ENCODE assay signal across 27 cellular contexts in the genomic region with DNA sequence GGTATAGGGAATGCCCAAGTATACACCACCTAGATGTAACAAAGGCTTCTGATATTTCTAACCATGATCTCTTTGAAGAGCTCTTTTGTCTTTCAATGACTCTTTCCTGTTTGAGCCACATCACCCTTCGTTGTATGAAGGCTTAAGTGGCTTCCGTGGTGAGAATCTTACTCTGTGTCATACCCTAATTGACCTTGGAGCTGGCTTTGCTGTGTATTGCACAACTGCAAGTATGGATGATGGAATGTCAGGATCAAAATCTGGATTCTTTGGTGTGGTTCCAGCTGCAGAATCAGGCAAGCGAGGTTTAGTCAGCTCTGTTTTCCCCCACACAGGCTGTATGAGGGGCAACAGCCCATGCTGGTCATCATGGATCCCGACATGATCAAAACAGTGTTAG. TPM values are rescaled to one million over a fixed set of nuclear protein-coding genes. Genes with fewer than 3 reads are reported as not detected.
DNase-seq lines count a peak whose midpoint lies in the region; TF ChIP-seq lines count a peak whose summit lies in the region.
"Had no signal": no experiment of that assay in that cellular context is flagged by ENCODE, and none has a peak within 500 bp of the region (broad histone marks: within the 10 kb centered on the region; RNA-seq: fewer than 3 reads in every experiment).

No MANE protein-coding gene starts in this region.

- H3K4me3 Mint-ChIP-seq in CD14-positive monocyte, result no peak overlapping the region
- H3K4me3 Mint-ChIP-seq: activated naive CD8-positive, alpha-beta T cell treated with anti-CD3 and anti-CD28 coated beads for 36 hours; naive thymus-derived CD4-positive, alpha-beta T cell; stimulated activated naive CD8-positive, alpha-beta T cell treated with anti-CD3 and anti-CD28 coated beads, Interleukin-15, amount 100 ng/mL, for 72 hours had no signal

- TF ChIP-seq EP300 in stomach (IDR thresholded peaks at IDR 0.05), result no peak

- 71 to 81% (median 75%) methylated on average over 4 of the region's 4 CpGs for WGBS in stomach, 5 donors

- no peak for TF ChIP-seq POLR2A in stomach (IDR thresholded peaks at IDR 0.05)

- TF ChIP-seq CTCF in stomach (IDR thresholded peaks at IDR 0.05) (no peak), CD14-positive monocyte (IDR thresholded peaks at IDR 0.05) (no peak)

- no peaks in the 10 kb centered on the region for H3K36me3 ChIP-seq in stomach
- H3K36me3 ChIP-seq: BE2C, Peyer's patch had no signal

- no peak overlapping the region for H3K4me3 ChIP-seq in stomach
- H3K4me3 ChIP-seq: Peyer's patch, SK-N-MC had no signal

- H3K4me1 ChIP-seq in stomach, result peaks cover 0 to 12% (median 4%) of the 10 kb centered on the region in 4 donors
- H3K4me1 ChIP-seq: BE2C, Peyer's patch had no signal

- DNase-seq in DMS53 (lab: John Stamatoyannopoulos, UW) (peak; percentile 24), DMS53 treated with DMSO at 0.1 percent for 48 hours (lab: John Stamatoyannopoulos, UW; ENCODE audit: unreplicated experiment) (no peak), SW480 (ENCODE audit: low spot score) (peak; percentile 72), fibroblast of peridontal ligament (ENCODE audit: extremely low read depth) (peak; percentile 5), stromal cell of bone marrow (ENCODE audit: low read depth) (peak; percentile 21), middle frontal gyrus (ENCODE audit: extremely low spot score, low spot score) (no peak), stomach (no peak), CD14-positive monocyte (ENCODE audit: low spot score) (no peak)
- DNase-seq: activated CD8-positive, alpha-beta memory T cell treated with anti-CD3 and anti-CD28 coated beads, Interleukin-2, amount 50 U/mL, for 48 hours; activated naive CD8-positive, alpha-beta T cell treated with anti-CD3 and anti-CD28 coated beads for 36 hours; BE2C; left colon; mesenchymal stem cell; naive thymus-derived CD4-positive, alpha-beta T cell; NCI-H2107; NCI-H510A; Peyer's patch; stimulated activated CD4-positive, alpha-beta T cell treated with anti-CD3 and anti-CD28 coated beads, Interleukin-12 subunit alpha, Interleukin-12 subunit beta, amount 100 ng/mL, for 4 hours; stimulated activated CD4-positive, alpha-beta T cell treated with anti-CD3 and anti-CD28 coated beads, Interleukin-4, amount 100 ng/mL, for 4 hours; stimulated activated naive CD8-positive, alpha-beta T cell treated with anti-CD3 and anti-CD28 coated beads, Interleukin-15, amount 100 ng/mL, for 72 hours had no signal

- no peaks in the 10 kb centered on the region for H3K36me3 Mint-ChIP-seq in CD14-positive monocyte
- H3K36me3 Mint-ChIP-seq: activated naive CD8-positive, alpha-beta T cell treated with anti-CD3 and anti-CD28 coated beads for 36 hours; naive thymus-derived CD4-positive, alpha-beta T cell had no signal

- peaks cover 0 to 7% (median 5%) of the 10 kb centered on the region in 3 donors for H3K27me3 Mint-ChIP-seq in CD14-positive monocyte (ENCODE audit: low read depth in 3 of 3)
- H3K27me3 Mint-ChIP-seq: activated naive CD8-positive, alpha-beta T cell treated with anti-CD3 and anti-CD28 coated beads for 36 hours; stimulated activated naive CD8-positive, alpha-beta T cell treated with anti-CD3 and anti-CD28 coated beads, Interleukin-15, amount 100 ng/mL, for 72 hours had no signal

- no peak overlapping the region for H3K27ac ChIP-seq in stomach
- H3K27ac ChIP-seq: 22Rv1, Peyer's patch, SK-N-MC had no signal

- H3K27ac Mint-ChIP-seq in CD14-positive monocyte, result no peak overlapping the region
- H3K27ac Mint-ChIP-seq: activated naive CD8-positive, alpha-beta T cell treated with anti-CD3 and anti-CD28 coated beads for 36 hours; activated T-helper 2 cell treated with anti-CD3 and anti-CD28 coated beads, Interferon-gamma antibody, Interleukin-2, Interleukin-4, amounts not matched to agents 10 μg/mL and 5 μg/mL and 100 μg/mL, durations not matched to agents 14 hours and 24 hours and 36 hours; naive thymus-derived CD4-positive, alpha-beta T cell; stimulated activated naive CD8-positive, alpha-beta T cell treated with anti-CD3 and anti-CD28 coated beads, Interleukin-15, amount 100 ng/mL, for 72 hours had no signal

- peaks cover 0 to 2% (median 0%) of the 10 kb centered on the region in 7 donors for H3K9me3 Mint-ChIP-seq in CD14-positive monocyte
- H3K9me3 Mint-ChIP-seq: activated naive CD8-positive, alpha-beta T cell treated with anti-CD3 and anti-CD28 coated beads for 36 hours; activated T-helper 2 cell treated with anti-CD3 and anti-CD28 coated beads, Interferon-gamma antibody, Interleukin-2, Interleukin-4, amounts not matched to agents 10 μg/mL and 5 μg/mL and 100 μg/mL, durations not matched to agents 14 hours and 24 hours and 36 hours; naive thymus-derived CD4-positive, alpha-beta T cell; stimulated activated naive CD8-positive, alpha-beta T cell treated with anti-CD3 and anti-CD28 coated beads, Interleukin-15, amount 100 ng/mL, for 72 hours had no signal

- H3K4me1 Mint-ChIP-seq in CD14-positive monocyte, result no peaks in the 10 kb centered on the region
- H3K4me1 Mint-ChIP-seq: naive thymus-derived CD4-positive, alpha-beta T cell had no signal

- H3K9me3 ChIP-seq in stomach, result no peaks in the 10 kb centered on the region
- H3K9me3 ChIP-seq: BE2C, Peyer's patch had no signal

- intact Hi-C loops in stomach (cut with DNase I; ENCODE audit: low total_unique reads), result no loop called here
- intact Hi-C loops in CD14-positive monocyte (cut with micrococcal nuclease), result no loop called here

- H3K27me3 ChIP-seq in stomach, result no peaks in the 10 kb centered on the region
- H3K27me3 ChIP-seq: Peyer's patch had no signal

RNA-seq across cellular contexts. Expression of gene CYP3A43, which starts 16.0 kb away (rescaled TPM):
- total RNA-seq in stomach, result not detected
- not detected for polyA plus RNA-seq in stomach
- not detected for polyA plus RNA-seq in CD14-positive monocyte
- total RNA-seq: activated naive CD8-positive, alpha-beta T cell treated with anti-CD3 and anti-CD28 coated beads for 36 hours; activated T-helper 2 cell treated with anti-CD3 and anti-CD28 coated beads, Interferon-gamma antibody, Interleukin-2, Interleukin-4, amounts not matched to agents 10 μg/mL and 5 μg/mL and 100 μg/mL, durations not matched to agents 14 hours and 24 hours and 36 hours; cerebellum; left colon; omental fat pad; T-helper 2 cell treated with Interferon-gamma antibody and Interleukin-4, amounts not matched to agents 100 ng/mL and 5 ng/mL, for 36 hours had no signal
- polyA plus RNA-seq: esophagus; naive thymus-derived CD4-positive, alpha-beta T cell had no signal

RNA-seq across cellular contexts. Expression of gene OR2AE1, which starts 33.0 kb away (rescaled TPM):
- total RNA-seq in stomach, result 1 to 10 TPM in 1 of 5 donors, not detected in 4; 1.1 TPM
- not detected for polyA plus RNA-seq in stomach
- polyA plus RNA-seq in CD14-positive monocyte, result not detected
- total RNA-seq: activated naive CD8-positive, alpha-beta T cell treated with anti-CD3 and anti-CD28 coated beads for 36 hours; left colon; Peyer's patch had no signal
- polyA plus RNA-seq: esophagus; naive thymus-derived CD4-positive, alpha-beta T cell had no signal

RNA-seq across cellular contexts. Expression of gene CYP3A4, which starts 59.8 kb away (rescaled TPM):
- 10 to 100 TPM in 1 of 5 donors, 1 to 10 TPM in 1, not detected in 3; 1.7 to 23.5 TPM for total RNA-seq in stomach
- polyA plus RNA-seq in stomach, result under 1 TPM in 1 of 3 donors, not detected in 2; 0.31 TPM
- not detected for polyA plus RNA-seq in CD14-positive monocyte
- total RNA-seq: activated naive CD8-positive, alpha-beta T cell treated with anti-CD3 and anti-CD28 coated beads for 36 hours; activated T-helper 2 cell treated with anti-CD3 and anti-CD28 coated beads, Interferon-gamma antibody, Interleukin-2, Interleukin-4, amounts not matched to agents 10 μg/mL and 5 μg/mL and 100 μg/mL, durations not matched to agents 14 hours and 24 hours and 36 hours; cerebellum; naive thymus-derived CD4-positive, alpha-beta T cell; T-helper 2 cell treated with Interferon-gamma antibody and Interleukin-4, amounts not matched to agents 100 ng/mL and 5 ng/mL, for 36 hours had no signal
- polyA plus RNA-seq: naive thymus-derived CD4-positive, alpha-beta T cell had no signal

Comparison
In these comparisons a context has a peak if more than half of its experiments do, and no peak if none do; other contexts are left out.
1. DNase-seq: peak in DMS53 (single experiment), SW480 (single experiment), fibroblast of peridontal ligament (single experiment) and stromal cell of bone marrow (single experiment); none in DMS53 treated with DMSO at 0.1 percent for 48 hours (single experiment), middle frontal gyrus (single experiment), stomach (single experiment) and CD14-positive monocyte (single experiment).